ENCODE assay signal across 1 cellular context in genomic region chr11:842370-843002, GRCh38.
TF ChIP-seq lines count a peak whose summit lies in the region.

TSS of gene POLR2L (minus strand) at chr11:842529. CDS start at chr11:842508, 21 bp downstream.
TSS of gene TSPAN4 (plus strand) at chr11:842852. CDS start at chr11:850305, 7,453 bp downstream.

TF ChIP-seq in HepG2, 621 proteins besides CTCF, POLR2A, EP300 and RAD21 (continued from another document and continues in another):
- 0 out of 2 replicates have a peak, but pooled peaks have one; percentile 24 for TF ChIP-seq SP5 (CRISPR knock-in tag; IDR thresholded peaks at IDR 0.05; ENCODE audit: borderline replicate concordance, low read depth)
- peak; percentile 47; the same call in 1 of the 2 replicates for TF ChIP-seq IRF2 (CRISPR knock-in tag; IDR thresholded peaks at IDR 0.05)
- no peak for TF ChIP-seq CREB3 (CRISPR knock-in tag; IDR thresholded peaks at IDR 0.05)
- TF ChIP-seq ZNF296 (CRISPR knock-in tag; conservative IDR thresholded peaks at IDR 0.05), result no peak
- peak; percentile 41; the same call in 1 of the 2 replicates for TF ChIP-seq ZNF788 (CRISPR knock-in tag; IDR thresholded peaks at IDR 0.05; ENCODE audit: borderline replicate concordance)
- TF ChIP-seq SALL2 (CRISPR knock-in tag; IDR thresholded peaks at IDR 0.05), result peak; percentile 88
- TF ChIP-seq ZNF605 (CRISPR knock-in tag; IDR thresholded peaks at IDR 0.05), result no peak
- TF ChIP-seq MYPOP (CRISPR knock-in tag; IDR thresholded peaks at IDR 0.05), result peak; percentile 89
- TF ChIP-seq NR0B2 (CRISPR knock-in tag; IDR thresholded peaks at IDR 0.05), result peak; percentile 98
- TF ChIP-seq ZNF143 (CRISPR knock-in tag; IDR thresholded peaks at IDR 0.05), result peak; percentile 18; the same call in 1 of the 2 replicates
- TF ChIP-seq SIX4 (CRISPR knock-in tag; IDR thresholded peaks at IDR 0.05), result no peak
- TF ChIP-seq FOXK1 (CRISPR knock-in tag; IDR thresholded peaks at IDR 0.05; ENCODE audit: borderline replicate concordance, low read depth), result no peak
- TF ChIP-seq IRX3 (CRISPR knock-in tag; IDR thresholded peaks at IDR 0.05; ENCODE audit: borderline replicate concordance, low read depth), result no peak; the same call in 1 of the 2 replicates
- no peak for TF ChIP-seq SYNCRIP (IDR thresholded peaks at IDR 0.05; ENCODE audit: insufficient read depth, low read depth, low read length)
- TF ChIP-seq FOSL1 (CRISPR knock-in tag; IDR thresholded peaks at IDR 0.05; ENCODE audit: borderline replicate concordance), result peak; percentile 14; the same call in 1 of the 2 replicates
- peak; percentile 57 for TF ChIP-seq TBX2 (CRISPR knock-in tag; IDR thresholded peaks at IDR 0.05; ENCODE audit: borderline replicate concordance)
- no peak for TF ChIP-seq JARID2 (CRISPR knock-in tag; IDR thresholded peaks at IDR 0.05; ENCODE audit: insufficient replicate concordance)
- TF ChIP-seq ZNF549 (CRISPR knock-in tag; IDR thresholded peaks at IDR 0.05), result no peak
- TF ChIP-seq MLLT10 (CRISPR knock-in tag; IDR thresholded peaks at IDR 0.05), result no peak
- TF ChIP-seq THAP7 (CRISPR knock-in tag; IDR thresholded peaks at IDR 0.05), result no peak
- 0 out of 2 replicates have a peak, but pooled peaks have one; percentile 40 for TF ChIP-seq PBX3 (CRISPR knock-in tag; IDR thresholded peaks at IDR 0.05; ENCODE audit: borderline replicate concordance)
- TF ChIP-seq TFDP1 (CRISPR knock-in tag; IDR thresholded peaks at IDR 0.05; ENCODE audit: borderline replicate concordance), result peak; percentile 84; the same call in 1 of the 2 replicates
- TF ChIP-seq ATF6 (CRISPR knock-in tag; conservative IDR thresholded peaks at IDR 0.05), result no peak
- TF ChIP-seq NR2F6 (IDR thresholded peaks at IDR 0.05), result no peak
- TF ChIP-seq NR2F6 (CRISPR knock-in tag; IDR thresholded peaks at IDR 0.05), result no peak
- TF ChIP-seq REL (CRISPR knock-in tag; conservative IDR thresholded peaks at IDR 0.05), result peak; percentile 67; the same call in 1 of the 2 replicates
- no peak for TF ChIP-seq REXO4 (CRISPR knock-in tag; IDR thresholded peaks at IDR 0.05; ENCODE audit: borderline replicate concordance)
- TF ChIP-seq SIX1 (CRISPR knock-in tag; IDR thresholded peaks at IDR 0.05; ENCODE audit: borderline replicate concordance), result no peak
- TF ChIP-seq DNMT1 (CRISPR knock-in tag; IDR thresholded peaks at IDR 0.05), result 0 out of 2 replicates have a peak, but pooled peaks have one; percentile 40
- TF ChIP-seq GLI4 (CRISPR knock-in tag; IDR thresholded peaks at IDR 0.05; ENCODE audit: borderline replicate concordance), result peak; percentile 95
- TF ChIP-seq MTF2 (CRISPR knock-in tag; IDR thresholded peaks at IDR 0.05; ENCODE audit: borderline replicate concordance), result 0 out of 2 replicates have a peak, but pooled peaks have one; percentile 55
- TF ChIP-seq PREB (CRISPR knock-in tag; IDR thresholded peaks at IDR 0.05), result no peak
- TF ChIP-seq ZNF550 (CRISPR knock-in tag; IDR thresholded peaks at IDR 0.05; ENCODE audit: borderline replicate concordance), result no peak
- TF ChIP-seq SNAPC2 (CRISPR knock-in tag; IDR thresholded peaks at IDR 0.05), result peak; percentile 67; the same call in 1 of the 2 replicates
- TF ChIP-seq BHLHE40 (IDR thresholded peaks at IDR 0.05; ENCODE audit: low read length), result peak; percentile 92
- TF ChIP-seq SP140L (CRISPR knock-in tag; IDR thresholded peaks at IDR 0.05; ENCODE audit: borderline replicate concordance), result no peak
- no peak; the same call in 1 of the 2 replicates for TF ChIP-seq MED13 (CRISPR knock-in tag; IDR thresholded peaks at IDR 0.05)
- TF ChIP-seq ZBTB38 (CRISPR knock-in tag; IDR thresholded peaks at IDR 0.05), result peak; percentile 19; the same call in 1 of the 2 replicates
- no peak for TF ChIP-seq ZNF136 (CRISPR knock-in tag; IDR thresholded peaks at IDR 0.05; ENCODE audit: low read depth)
- no peak for TF ChIP-seq ZNF644 (CRISPR knock-in tag; IDR thresholded peaks at IDR 0.05; ENCODE audit: low read depth)
- TF ChIP-seq ZNF720 (CRISPR knock-in tag; IDR thresholded peaks at IDR 0.05), result no peak
- TF ChIP-seq JUND (CRISPR knock-in tag; IDR thresholded peaks at IDR 0.05), result no peak
- TF ChIP-seq CBX5 (CRISPR knock-in tag; IDR thresholded peaks at IDR 0.05; ENCODE audit: borderline replicate concordance), result no peak
- no peak for TF ChIP-seq ZNF761 (CRISPR knock-in tag; conservative IDR thresholded peaks at IDR 0.05)
- TF ChIP-seq IRF1 (CRISPR knock-in tag; IDR thresholded peaks at IDR 0.05; ENCODE audit: low read depth), result no peak
- peak; percentile 63; the same call in 1 of the 2 replicates for TF ChIP-seq DR1 (CRISPR knock-in tag; IDR thresholded peaks at IDR 0.05)
- no peak for TF ChIP-seq ZNF704 (CRISPR knock-in tag; IDR thresholded peaks at IDR 0.05; ENCODE audit: borderline replicate concordance)
- peak; percentile 97 for TF ChIP-seq MAX (IDR thresholded peaks at IDR 0.05)
- TF ChIP-seq FOXK2 (IDR thresholded peaks at IDR 0.05), result peak; percentile 95
- no peak; the same call in 1 of the 2 replicates for TF ChIP-seq REPIN1 (CRISPR knock-in tag; IDR thresholded peaks at IDR 0.05; ENCODE audit: borderline replicate concordance, low read depth)
- peak; percentile 49; the same call in 1 of the 2 replicates for TF ChIP-seq ZNF556 (CRISPR knock-in tag; IDR thresholded peaks at IDR 0.05; ENCODE audit: borderline replicate concordance)
- TF ChIP-seq ZNF18 (CRISPR knock-in tag; IDR thresholded peaks at IDR 0.05; ENCODE audit: insufficient replicate concordance), result peak; percentile 57
- TF ChIP-seq ZSCAN12 (CRISPR knock-in tag; IDR thresholded peaks at IDR 0.05), result no peak
- TF ChIP-seq SIN3B (IDR thresholded peaks at IDR 0.05; ENCODE audit: low read length), result no peak
- TF ChIP-seq STAT5B (CRISPR knock-in tag; IDR thresholded peaks at IDR 0.05), result no peak
- TF ChIP-seq ZBTB8A (CRISPR knock-in tag; IDR thresholded peaks at IDR 0.05; ENCODE audit: borderline replicate concordance, low read depth), result no peak
- peak; percentile 90 for TF ChIP-seq MXD1 (CRISPR knock-in tag; IDR thresholded peaks at IDR 0.05)
